In the genomic region with DNA sequence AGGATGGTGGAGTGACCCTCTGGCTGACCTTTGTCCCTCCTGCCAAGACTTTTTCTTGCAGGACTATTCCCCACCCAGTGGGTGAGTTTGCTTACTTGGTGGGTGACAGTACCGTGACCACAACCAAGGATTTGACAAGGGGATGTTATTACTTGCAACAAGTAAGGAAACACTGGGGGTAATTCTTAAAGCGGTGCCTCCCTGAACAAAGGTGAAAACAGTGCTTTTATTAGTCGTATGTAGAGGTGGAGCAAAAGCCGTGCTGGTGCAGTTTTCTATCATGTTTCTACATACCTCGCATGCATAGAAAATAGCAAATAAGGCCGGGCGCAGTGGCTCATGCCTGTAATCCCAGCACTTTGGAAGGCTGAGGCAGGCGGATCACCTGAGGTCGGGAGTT, we compare ENCODE assay signal across 11 cellular contexts. TPM values are rescaled to one million over a fixed set of nuclear protein-coding genes. Genes with fewer than 3 reads are reported as not detected.
DNase-seq lines count a peak whose midpoint lies in the region; ATAC-seq and TF ChIP-seq lines count a peak whose summit lies in the region.
"Had no signal": no experiment of that assay in that cellular context is flagged by ENCODE, and none has a peak within 500 bp of the region (broad histone marks: within the 10 kb centered on the region; RNA-seq: fewer than 3 reads in every experiment).

No MANE protein-coding gene starts in this region.

- no peaks in the 10 kb centered on the region for H3K4me1 Mint-ChIP-seq in Calu3 (ENCODE audit: low read depth, unreplicated experiment)

- BruUV-seq in Calu3 (replicated peaks; lab: Mats Ljungman, UMichigan), result no TSS peak

- H3K36me3 ChIP-seq in body of pancreas (replicated peaks in 1 of 2; ENCODE audit: insufficient read depth in 1 of 2, low read depth in 2 of 2) (no peaks in the 10 kb centered on the region), neutrophil (no peaks in the 10 kb centered on the region), esophagus muscularis mucosa (no peaks in the 10 kb centered on the region)
- H3K36me3 ChIP-seq: right atrium auricular region had no signal

- H3K27ac Mint-ChIP-seq in Calu3 (ENCODE audit: unreplicated experiment), result no peak overlapping the region

- intact Hi-C loops in Calu3 (cut with micrococcal nuclease; ENCODE audit: unreplicated experiment) (no loop called here), body of pancreas (cut with DNase I) (no loop called here), esophagus muscularis mucosa (cut with DNase I) (no loop called here)

- peak overlapping the region; percentile 81 for H3K4me3 Mint-ChIP-seq in Calu3 (ENCODE audit: low read depth, unreplicated experiment)

- TF ChIP-seq EP300 in esophagus muscularis mucosa (IDR thresholded peaks at IDR 0.05), result no peak

- no peaks in the 10 kb centered on the region for H3K27me3 Mint-ChIP-seq in Calu3 (ENCODE audit: unreplicated experiment)

- peak overlapping the region; percentile 68 for H3K4me3 ChIP-seq in Jurkat, Clone E6-1 (ENCODE audit: low read length)
- H3K4me3 ChIP-seq in body of pancreas (peak overlapping the region in 1 of 2 donors; percentile 27), neutrophil (ENCODE audit: low read depth in 1 of 2, low read length in 1 of 2) (peak overlapping the region; percentile 62 to 74), esophagus muscularis mucosa (peak overlapping the region in 2 of 4 donors; percentile 45 to 61)

- no peak for ATAC-seq in body of pancreas
- no peak for ATAC-seq in GM21825 (IDR thresholded peaks at IDR 0.05; ENCODE audit: unreplicated experiment)
- ATAC-seq in GM19324 (IDR thresholded peaks at IDR 0.05; ENCODE audit: low FRiP score, unreplicated experiment), result no peak

- CTCF ChIA-PET in Calu3 (lab: Charles Lee), result no interaction called here

- H3K27me3 ChIP-seq in body of pancreas (no peaks in the 10 kb centered on the region), neutrophil (peaks cover 14% of the 10 kb centered on the region), esophagus muscularis mucosa (peaks cover 0 to 10% (median 0%) of the 10 kb centered on the region in 4 donors)
- H3K27me3 ChIP-seq: right atrium auricular region had no signal

- H3K9me3 ChIP-seq in body of pancreas, result no peaks in the 10 kb centered on the region
- H3K9me3 ChIP-seq in neutrophil, result no peaks in the 10 kb centered on the region
- no peaks in the 10 kb centered on the region for H3K9me3 ChIP-seq in esophagus muscularis mucosa
- H3K9me3 ChIP-seq: right atrium auricular region had no signal

- TF ChIP-seq CTCF in Calu3 (IDR thresholded peaks at IDR 0.05; ENCODE audit: unreplicated experiment) (no peak), body of pancreas (IDR thresholded peaks at IDR 0.05) (no peak), neutrophil (IDR thresholded peaks at IDR 0.05) (no peak), esophagus muscularis mucosa (IDR thresholded peaks at IDR 0.05) (no peak)

- no peak for TF ChIP-seq POLR2A in body of pancreas (IDR thresholded peaks at IDR 0.05)
- no peak for TF ChIP-seq POLR2A in esophagus muscularis mucosa (IDR thresholded peaks at IDR 0.05; ENCODE audit: low read depth)

- peaks cover 14% of the 10 kb centered on the region for H3K36me3 Mint-ChIP-seq in Calu3 (ENCODE audit: insufficient read depth, unreplicated experiment)

- no peaks in the 10 kb centered on the region for H3K9me3 Mint-ChIP-seq in Calu3 (ENCODE audit: low read depth, unreplicated experiment)

- H3K4me1 ChIP-seq in body of pancreas (peaks cover 19% of the 10 kb centered on the region), neutrophil (ENCODE audit: control insufficient read depth in 1 of 2, insufficient read depth in 1 of 2, low read depth in 1 of 2, low read length in 1 of 2) (peaks cover 6 to 12% of the 10 kb centered on the region in 2 experiments), esophagus muscularis mucosa (peaks cover 0 to 12% (median 7%) of the 10 kb centered on the region in 4 donors)
- H3K4me1 ChIP-seq: right atrium auricular region had no signal

- peak overlapping the region; percentile 57 to 93 (median 90) for H3K27ac ChIP-seq in body of pancreas
- peak overlapping the region; percentile 37 for H3K27ac ChIP-seq in neutrophil
- no peak overlapping the region for H3K27ac ChIP-seq in esophagus muscularis mucosa (replicated peaks in 1 of 4)
- H3K27ac ChIP-seq: right atrium auricular region had no signal

- 57 to 80% methylated on average over 9 of the region's 9 CpGs for WGBS in body of pancreas, 2 donors
- WGBS in esophagus muscularis mucosa, result 90% methylated on average over 9 of the region's 9 CpGs

- DNase-seq in Calu3 (no peak), body of pancreas (no peak), NCI-H1105 treated with DMSO at 0.1 percent for 48 hours (lab: John Stamatoyannopoulos, UW) (no peak), esophagus muscularis mucosa (ENCODE audit: extremely low spot score) (no peak)
- no peak for DNase-seq in Jurkat, Clone E6-1 (ENCODE audit: low read depth, low spot score)
- DNase-seq: left ventricle myocardium superior, NCI-H2107 had no signal

RNA-seq across cellular contexts. Expression of a gene that starts 41.0 kb away (rescaled TPM):
- total RNA-seq in Calu3 (2022) (16.2 and 20.2 TPM in 2 replicates), body of pancreas (10 to 100 TPM; 40.5 to 48.5 TPM), esophagus muscularis mucosa (10 to 100 TPM; 25.2 to 41.1 (median 26.4) TPM)
- 12.4 TPM for polyA plus RNA-seq in Jurkat, Clone E6-1 (2012; ENCODE audit: insufficient read depth, insufficient read length)

Comparison
In these comparisons a context has a peak if more than half of its experiments do, and no peak if none do; other contexts are left out.
1. H3K27ac ChIP-seq: peak in body of pancreas (4 of 4) and neutrophil (single experiment); none in esophagus muscularis mucosa (0 of 4).